Comparison of ENCODE assay signal across 10 cellular contexts in the genomic region with DNA sequence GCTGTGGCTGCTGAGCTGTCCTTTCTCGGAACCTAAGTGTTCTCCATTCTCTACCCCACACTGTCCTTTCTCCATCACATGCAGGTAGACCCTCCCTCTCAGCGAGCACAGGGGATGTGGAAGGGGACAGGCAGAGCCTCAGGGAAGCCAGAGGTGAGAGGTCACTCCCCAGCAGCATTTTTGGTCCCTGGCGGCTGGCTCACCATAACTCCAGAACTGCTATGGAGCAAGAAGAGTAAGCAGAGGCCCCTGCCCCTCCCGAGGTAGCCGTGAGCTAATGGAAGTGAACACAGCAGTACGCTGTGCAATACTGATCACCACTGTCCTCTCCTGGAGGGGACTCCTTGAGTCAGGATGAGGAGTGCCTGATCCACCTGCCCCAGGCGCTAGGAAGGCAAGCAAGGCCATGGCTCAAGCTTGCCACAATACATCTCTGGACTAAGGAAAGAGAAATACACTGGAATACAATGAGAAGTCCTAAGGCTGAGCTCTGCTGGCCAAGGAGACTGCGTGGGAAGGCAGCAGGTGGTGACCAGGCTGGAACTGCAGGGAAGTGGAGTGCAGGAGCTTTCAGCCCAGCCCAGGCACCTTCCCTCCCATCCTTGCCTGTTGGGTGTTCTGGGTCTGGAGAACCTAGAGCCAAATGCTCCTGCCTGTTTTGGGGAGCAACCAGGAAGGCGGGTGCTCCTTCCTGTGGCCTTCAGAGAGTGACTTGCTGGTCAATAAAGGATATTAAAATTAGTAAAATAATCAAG.
DNase-seq lines count a peak whose midpoint lies in the region; ATAC-seq and TF ChIP-seq lines count a peak whose summit lies in the region.
"Had no signal": no experiment of that assay in that cellular context is flagged by ENCODE, and none has a peak within 500 bp of the region (broad histone marks: within the 10 kb centered on the region; RNA-seq: fewer than 3 reads in every experiment).

No MANE protein-coding gene starts in this region.

- H4K91ac ChIP-seq in trophoblast cell (ENCODE audit: low read depth, low read length): peak overlapping the region; percentile 90

- H3K9ac ChIP-seq in trophoblast cell (ENCODE audit: low read length): no peak overlapping the region

- no peaks in the 10 kb centered on the region for H3K36me3 Mint-ChIP-seq in activated T-helper 1 cell treated with anti-CD3 and anti-CD28 coated beads, Interleukin-12 subunit alpha, Interleukin-12 subunit beta, Interleukin-2, Interleukin-4 antibody, amounts not matched to agents 30 ng/mL and 10 ng/mL and 1 ng/mL, durations not matched to agents 14 hours and 24 hours and 36 hours (ENCODE audit: low read depth)
- H3K36me3 Mint-ChIP-seq: activated naive CD8-positive, alpha-beta T cell treated with anti-CD3 and anti-CD28 coated beads for 36 hours had no signal

- H2AFZ ChIP-seq in trophoblast cell (ENCODE audit: insufficient read depth, low read length, poor library complexity): peak overlapping the region; percentile 41

- no peaks in the 10 kb centered on the region for H3K36me3 ChIP-seq in heart right ventricle
- peaks cover 0 to 4% of the 10 kb centered on the region in 2 experiments for H3K36me3 ChIP-seq in trophoblast cell (ENCODE audit: control insufficient read depth in 1 of 2, insufficient read depth in 2 of 2, low read length in 2 of 2)
- H3K36me3 ChIP-seq in upper lobe of left lung: no peaks in the 10 kb centered on the region

- H3K4me3 ChIP-seq in heart right ventricle (peak overlapping the region in 2 of 10 donors; percentile 15 to 30), trophoblast cell (ENCODE audit: low read depth, low read length) (no peak overlapping the region), upper lobe of left lung (no peak overlapping the region)

- peak overlapping the region; percentile 40 for H2BK120ac ChIP-seq in trophoblast cell (ENCODE audit: insufficient read depth, low read length, poor library complexity)

- ATAC-seq in heart right ventricle (peak in 6 of 8 donors; percentile 1 to 20 (median 14)), upper lobe of left lung (ENCODE audit: low FRiP score in 2 of 2) (peak in 1 of 2 donors; percentile 1)

- H4K12ac ChIP-seq in trophoblast cell (ENCODE audit: low read depth, low read length): no peak overlapping the region

- no peak overlapping the region for H3K4me3 Mint-ChIP-seq in activated T-helper 1 cell treated with anti-CD3 and anti-CD28 coated beads, Interleukin-12 subunit alpha, Interleukin-12 subunit beta, Interleukin-2, Interleukin-4 antibody, amounts not matched to agents 30 ng/mL and 10 ng/mL and 1 ng/mL, durations not matched to agents 14 hours and 24 hours and 36 hours
- H3K4me3 Mint-ChIP-seq: activated naive CD8-positive, alpha-beta T cell treated with anti-CD3 and anti-CD28 coated beads for 36 hours; stimulated activated naive CD8-positive, alpha-beta T cell treated with anti-CD3 and anti-CD28 coated beads, Interleukin-15, amount 100 ng/mL, for 72 hours had no signal

- peak overlapping the region; percentile 44 for H3K18ac ChIP-seq in trophoblast cell (ENCODE audit: low read length)

- no peaks in the 10 kb centered on the region for H3K9me3 ChIP-seq in heart right ventricle
- H3K9me3 ChIP-seq in trophoblast cell (ENCODE audit: insufficient read depth, low read depth, low read length): no peaks in the 10 kb centered on the region
- H3K9me3 ChIP-seq in upper lobe of left lung: no peaks in the 10 kb centered on the region

- TF ChIP-seq EP300 in upper lobe of left lung (IDR thresholded peaks at IDR 0.05): no peak

- H3K79me1 ChIP-seq in trophoblast cell (ENCODE audit: low read length): peaks cover 50% of the 10 kb centered on the region

- no peak overlapping the region for H2AK5ac ChIP-seq in trophoblast cell (ENCODE audit: low read length)

- intact Hi-C loops in heart right ventricle (cut with DNase I): loop anchor here in 7 of 10 donors (1.0 to 10.0 kb wide), 7 partner anchors 35 to 343 kb away; a partner anchor contains a TSS
- intact Hi-C loops in activated T-helper 1 cell treated with anti-CD3 and anti-CD28 coated beads, Interleukin-12 subunit alpha, Interleukin-12 subunit beta, Interleukin-2, Interleukin-4 antibody, amounts not matched to agents 30 ng/mL and 10 ng/mL and 1 ng/mL, durations not matched to agents 14 hours and 24 hours and 36 hours (cut with micrococcal nuclease): no loop called here

- H3K23ac ChIP-seq in trophoblast cell (ENCODE audit: low read length): no peak overlapping the region

- DNase-seq in DMS53 (lab: John Stamatoyannopoulos, UW): peak; percentile 10
- DNase-seq in DMS53 treated with DMSO at 0.1 percent for 48 hours (lab: John Stamatoyannopoulos, UW; ENCODE audit: unreplicated experiment): no peak
- DNase-seq in heart right ventricle: no peak
- DNase-seq in trophoblast cell: no peak
- DNase-seq in upper lobe of left lung: no peak
- no peak for DNase-seq in caudate nucleus (lab: John Stamatoyannopoulos, UW)
- no peak for DNase-seq in activated T-helper 1 cell treated with anti-CD3 and anti-CD28 coated beads, Interleukin-12 subunit alpha, Interleukin-12 subunit beta, Interleukin-2, Interleukin-4 antibody, amounts not matched to agents 30 ng/mL and 10 ng/mL and 1 ng/mL, durations not matched to agents 14 hours and 24 hours and 36 hours (ENCODE audit: low spot score)
- DNase-seq in NCI-H1048 (lab: John Stamatoyannopoulos, UW): no peak

- H3K4me1 Mint-ChIP-seq in activated T-helper 1 cell treated with anti-CD3 and anti-CD28 coated beads, Interleukin-12 subunit alpha, Interleukin-12 subunit beta, Interleukin-2, Interleukin-4 antibody, amounts not matched to agents 30 ng/mL and 10 ng/mL and 1 ng/mL, durations not matched to agents 14 hours and 24 hours and 36 hours (ENCODE audit: low read depth): peaks cover 6% of the 10 kb centered on the region
- H3K4me1 Mint-ChIP-seq: activated naive CD8-positive, alpha-beta T cell treated with anti-CD3 and anti-CD28 coated beads for 36 hours; stimulated activated naive CD8-positive, alpha-beta T cell treated with anti-CD3 and anti-CD28 coated beads, Interleukin-15, amount 100 ng/mL, for 72 hours had no signal

- 60 to 65% methylated on average over 9 of the region's 9 CpGs for WGBS in heart right ventricle, 2 donors
- WGBS in trophoblast cell (ENCODE audit: extremely low coverage, insufficient coverage, insufficient read length): no CpG with 5 or more reads among the region's 9 CpGs
- WGBS in upper lobe of left lung, 2 donors: 74 to 88% methylated on average over 6 to 9 of the region's 9 CpGs

- H3K27me3 Mint-ChIP-seq in activated T-helper 1 cell treated with anti-CD3 and anti-CD28 coated beads, Interleukin-12 subunit alpha, Interleukin-12 subunit beta, Interleukin-2, Interleukin-4 antibody, amounts not matched to agents 30 ng/mL and 10 ng/mL and 1 ng/mL, durations not matched to agents 14 hours and 24 hours and 36 hours (ENCODE audit: insufficient read depth): peaks cover 5% of the 10 kb centered on the region
- H3K27me3 Mint-ChIP-seq: stimulated activated naive CD8-positive, alpha-beta T cell treated with anti-CD3 and anti-CD28 coated beads, Interleukin-15, amount 100 ng/mL, for 72 hours had no signal

- peak overlapping the region; percentile 75 for H2BK5ac ChIP-seq in trophoblast cell (ENCODE audit: low read depth, low read length, poor library complexity)

- TF ChIP-seq CTCF in heart right ventricle (IDR thresholded peaks at IDR 0.05): no peak
- peak in 1 of 6 experiments; percentile 19 for TF ChIP-seq CTCF in upper lobe of left lung (IDR thresholded peaks at IDR 0.05)

- peaks cover 5% of the 10 kb centered on the region for H3K79me2 ChIP-seq in trophoblast cell (ENCODE audit: control insufficient read depth, insufficient read depth, low read length, poor library complexity)

- peak overlapping the region; percentile 20 for H2BK12ac ChIP-seq in trophoblast cell (ENCODE audit: low read length)

- H3K4ac ChIP-seq in trophoblast cell (ENCODE audit: low read depth, low read length): peak overlapping the region; percentile 12

- H3K4me1 ChIP-seq in heart right ventricle (peaks cover 14 to 79% (median 68%) of the 10 kb centered on the region in 9 donors), trophoblast cell (ENCODE audit: control insufficient read depth in 1 of 2, insufficient read depth in 2 of 2, low read length in 2 of 2) (peaks cover 35% of the 10 kb centered on the region in 2 experiments), upper lobe of left lung (peaks cover 18 to 31% (median 24%) of the 10 kb centered on the region in 4 donors)

- H3K4me2 ChIP-seq in trophoblast cell (ENCODE audit: low read length): peak overlapping the region; percentile 36

- peak overlapping the region; percentile 73 for H3K14ac ChIP-seq in trophoblast cell (ENCODE audit: low read length)

- H3K27me3 ChIP-seq in heart right ventricle (no peaks in the 10 kb centered on the region), trophoblast cell (ENCODE audit: insufficient read depth, low read length) (no peaks in the 10 kb centered on the region), upper lobe of left lung (no peaks in the 10 kb centered on the region)

- H3K27ac ChIP-seq in heart right ventricle (peak overlapping the region; percentile 69 to 92 (median 84)), trophoblast cell (ENCODE audit: low read depth, low read length) (peak overlapping the region; percentile 82), upper lobe of left lung (peak overlapping the region; percentile 29 to 87 (median 70)), caudate nucleus (ENCODE audit: low read depth, low read length) (no peak overlapping the region)

- no peaks in the 10 kb centered on the region for H3K9me3 Mint-ChIP-seq in activated T-helper 1 cell treated with anti-CD3 and anti-CD28 coated beads, Interleukin-12 subunit alpha, Interleukin-12 subunit beta, Interleukin-2, Interleukin-4 antibody, amounts not matched to agents 30 ng/mL and 10 ng/mL and 1 ng/mL, durations not matched to agents 14 hours and 24 hours and 36 hours
- H3K9me3 Mint-ChIP-seq: activated naive CD8-positive, alpha-beta T cell treated with anti-CD3 and anti-CD28 coated beads for 36 hours; stimulated activated naive CD8-positive, alpha-beta T cell treated with anti-CD3 and anti-CD28 coated beads, Interleukin-15, amount 100 ng/mL, for 72 hours had no signal

- no peak overlapping the region for H3K27ac Mint-ChIP-seq in activated T-helper 1 cell treated with anti-CD3 and anti-CD28 coated beads, Interleukin-12 subunit alpha, Interleukin-12 subunit beta, Interleukin-2, Interleukin-4 antibody, amounts not matched to agents 30 ng/mL and 10 ng/mL and 1 ng/mL, durations not matched to agents 14 hours and 24 hours and 36 hours
- H3K27ac Mint-ChIP-seq: activated naive CD8-positive, alpha-beta T cell treated with anti-CD3 and anti-CD28 coated beads for 36 hours had no signal

- no peak for TF ChIP-seq POLR2A in upper lobe of left lung (IDR thresholded peaks at IDR 0.05)

- peak overlapping the region; percentile 3 for H4K8ac ChIP-seq in trophoblast cell (ENCODE audit: low read depth, low read length)
